In the genomic region with DNA sequence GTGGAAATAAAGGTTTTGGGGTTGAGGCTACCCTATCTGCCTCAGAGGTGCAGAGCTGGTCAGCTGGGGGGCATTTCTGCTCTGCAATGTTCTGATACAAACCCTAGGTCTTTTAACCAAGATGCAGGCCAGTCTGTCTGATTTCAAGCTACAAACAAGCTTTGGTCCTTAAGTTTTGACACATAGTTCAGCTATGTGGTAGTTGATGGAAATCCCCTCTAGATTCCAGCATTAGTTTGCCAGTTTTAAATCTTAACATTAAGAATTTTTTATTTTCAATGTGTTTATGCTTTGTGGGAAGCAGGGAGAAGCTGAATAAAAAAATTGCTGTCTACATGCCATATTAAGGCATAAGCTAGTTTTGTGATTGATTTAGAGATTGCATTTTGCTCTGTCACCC, we compare ENCODE assay signal across 23 cellular contexts.
"Had no signal": no experiment of that assay in that cellular context is flagged by ENCODE, and none has a peak within 500 bp of the region (broad histone marks: within the 10 kb centered on the region; RNA-seq: fewer than 3 reads in every experiment).

No MANE protein-coding gene starts in this region.

- ATAC-seq: sciatic nerve; stimulated activated naive B cell treated with anti-CD40 and anti-IgM and Interleukin-4, amounts not matched to agents 10 μg/mL and 1 μg/mL and 100 μg/mL, for 72 hours; stimulated activated naive CD8-positive, alpha-beta T cell treated with anti-CD3 and anti-CD28 coated beads, Interleukin-15, amount 100 ng/mL, for 72 hours had no signal

- H3K27ac Mint-ChIP-seq: immature natural killer cell; naive B cell; nephron; stimulated activated naive B cell treated with anti-CD40 and anti-IgM and Interleukin-4, amounts not matched to agents 10 μg/mL and 1 μg/mL and 100 μg/mL, for 72 hours; stimulated activated naive CD8-positive, alpha-beta T cell treated with anti-CD3 and anti-CD28 coated beads, Interleukin-15, amount 100 ng/mL, for 72 hours had no signal

- H3K79me2 ChIP-seq: parathyroid adenoma had no signal

- H3K36me3 ChIP-seq: tibial nerve, vagina had no signal

- H3K27me3 Mint-ChIP-seq: naive B cell; stimulated activated naive B cell treated with anti-CD40 and anti-IgM and Interleukin-4, amounts not matched to agents 10 μg/mL and 1 μg/mL and 100 μg/mL, for 72 hours; stimulated activated naive CD8-positive, alpha-beta T cell treated with anti-CD3 and anti-CD28 coated beads, Interleukin-15, amount 100 ng/mL, for 72 hours had no signal

- H2AFZ ChIP-seq: parathyroid adenoma had no signal

- DNase-seq: effector memory CD4-positive, alpha-beta T cell; immature natural killer cell; kidney; left colon; mesendoderm; naive B cell; psoas muscle; retina; spleen; stimulated activated CD4-positive, alpha-beta T cell treated with anti-CD3 and anti-CD28 coated beads, Interleukin-15, amount 100 ng/mL, for 24 hours; stimulated activated CD4-positive, alpha-beta T cell treated with anti-CD3 and anti-CD28 coated beads, Interleukin-1b, Interleukin-23, amount 100 ng/mL, for 48 hours; stimulated activated CD4-positive, alpha-beta T cell treated with anti-CD3 and anti-CD28 coated beads, Interleukin-4, amount 100 ng/mL, for 4 hours; stimulated activated naive B cell treated with anti-CD40 and anti-IgM and Interleukin-4, amounts not matched to agents 10 μg/mL and 1 μg/mL and 100 μg/mL, for 72 hours; stimulated activated naive CD8-positive, alpha-beta T cell treated with anti-CD3 and anti-CD28 coated beads, Interleukin-15, amount 100 ng/mL, for 72 hours; testis; upper lobe of right lung had no signal

- H3K9me3 Mint-ChIP-seq: immature natural killer cell; naive B cell; nephron; stimulated activated naive B cell treated with anti-CD40 and anti-IgM and Interleukin-4, amounts not matched to agents 10 μg/mL and 1 μg/mL and 100 μg/mL, for 72 hours; stimulated activated naive CD8-positive, alpha-beta T cell treated with anti-CD3 and anti-CD28 coated beads, Interleukin-15, amount 100 ng/mL, for 72 hours had no signal

- H3K4me1 Mint-ChIP-seq: immature natural killer cell; naive B cell; nephron; stimulated activated naive B cell treated with anti-CD40 and anti-IgM and Interleukin-4, amounts not matched to agents 10 μg/mL and 1 μg/mL and 100 μg/mL, for 72 hours; stimulated activated naive CD8-positive, alpha-beta T cell treated with anti-CD3 and anti-CD28 coated beads, Interleukin-15, amount 100 ng/mL, for 72 hours had no signal

- H3K36me3 Mint-ChIP-seq: immature natural killer cell, naive B cell had no signal

- H3K4me1 ChIP-seq: esophagus muscularis mucosa, parathyroid adenoma, psoas muscle, spleen, tibial nerve, upper lobe of right lung, vagina had no signal

- H3K4me3 ChIP-seq: esophagus muscularis mucosa, psoas muscle, spleen, testis, tibial nerve, upper lobe of right lung, vagina had no signal

- H3K4me3 Mint-ChIP-seq: immature natural killer cell; naive B cell; nephron; stimulated activated naive B cell treated with anti-CD40 and anti-IgM and Interleukin-4, amounts not matched to agents 10 μg/mL and 1 μg/mL and 100 μg/mL, for 72 hours; stimulated activated naive CD8-positive, alpha-beta T cell treated with anti-CD3 and anti-CD28 coated beads, Interleukin-15, amount 100 ng/mL, for 72 hours had no signal

- H3K9me3 ChIP-seq: esophagus muscularis mucosa, psoas muscle, spleen, testis, tibial nerve, upper lobe of right lung, vagina had no signal

- H3K27me3 ChIP-seq: esophagus muscularis mucosa, spleen, testis, tibial nerve, upper lobe of right lung, vagina had no signal

- H3K9ac ChIP-seq: parathyroid adenoma had no signal

- H3K27ac ChIP-seq: epithelial cell of prostate, esophagus muscularis mucosa, parathyroid adenoma, psoas muscle, spleen, testis, tibial nerve, upper lobe of right lung, vagina had no signal
